In the genomic region with DNA sequence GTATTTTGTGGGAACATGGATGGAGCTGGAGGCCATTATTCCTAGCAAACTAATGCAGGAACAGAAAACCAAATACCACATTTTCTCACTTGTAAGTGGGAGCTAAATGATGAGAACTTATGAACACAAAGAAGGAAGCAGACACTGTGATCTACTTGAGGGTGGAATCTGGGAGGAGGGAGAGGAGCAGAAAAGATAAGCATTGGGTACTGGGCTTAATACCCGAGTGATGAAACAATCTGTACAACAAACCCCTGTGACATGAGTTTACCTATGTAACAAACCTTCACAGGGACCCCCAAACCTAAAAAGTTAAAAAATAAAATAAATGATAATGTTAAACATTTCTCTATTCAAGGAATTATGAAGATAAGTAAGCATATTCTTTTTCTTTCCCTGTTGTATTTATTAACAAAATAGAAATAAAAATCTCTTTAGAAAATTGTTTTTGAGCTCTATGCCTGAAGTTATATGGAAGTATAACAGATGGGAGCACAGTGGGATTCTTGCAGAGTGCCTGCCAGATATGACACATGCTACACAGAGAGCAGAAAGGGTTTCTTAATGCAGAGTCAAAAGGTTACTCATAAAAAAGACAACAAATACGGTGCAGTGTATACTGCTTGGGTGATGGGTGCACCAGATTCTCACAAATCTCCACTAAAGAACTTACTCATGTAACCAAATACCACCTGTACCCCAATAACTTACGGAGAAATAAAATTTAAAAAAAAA, we compare ENCODE assay signal across 28 cellular contexts. TPM values are rescaled to one million over a fixed set of nuclear protein-coding genes. Genes with fewer than 3 reads are reported as not detected.
A peak's percentile ranks its signal among the peaks of the same experiment; 100 is the strongest.
DNase-seq lines count a peak whose midpoint lies in the region; ATAC-seq and TF ChIP-seq lines count a peak whose summit lies in the region.
"Had no signal": no experiment of that assay in that cellular context is flagged by ENCODE, and none has a peak within 500 bp of the region (broad histone marks: within the 10 kb centered on the region; RNA-seq: fewer than 3 reads in every experiment).

No MANE protein-coding gene starts in this region.

- no peaks in the 10 kb centered on the region for H3K4me1 ChIP-seq in SK-N-SH (ENCODE audit: control insufficient read depth in 1 of 2, insufficient read depth in 2 of 2, low read depth in 1 of 2, low read length in 1 of 2)
- H3K4me1 ChIP-seq: colonic mucosa had no signal

- no peaks in the 10 kb centered on the region for H4K20me1 ChIP-seq in SK-N-SH (ENCODE audit: insufficient read depth)

- no peaks in the 10 kb centered on the region for H3K27me3 ChIP-seq in SK-N-SH (ENCODE audit: insufficient read depth)
- H3K27me3 ChIP-seq: brain microvascular endothelial cell, colonic mucosa, heart right ventricle had no signal

- H3K4me3 Mint-ChIP-seq in brain, result no peak overlapping the region
- H3K4me3 Mint-ChIP-seq: CD4-positive, CD25-positive, alpha-beta regulatory T cell; nephron progenitor cell; stimulated activated naive CD8-positive, alpha-beta T cell treated with anti-CD3 and anti-CD28 coated beads, Interleukin-15, Interleukin-2, amounts not matched to agents 100 ng/mL and 50 ng/mL, for 24 hours had no signal

- no peaks in the 10 kb centered on the region for H3K9me3 ChIP-seq in SK-N-SH
- H3K9me3 ChIP-seq: colonic mucosa, heart right ventricle, thoracic aorta had no signal

- H3K36me3 ChIP-seq in SK-N-SH (replicated peaks in 1 of 2; ENCODE audit: control insufficient read depth in 1 of 2, insufficient read depth in 2 of 2, low read length in 1 of 2), result no peaks in the 10 kb centered on the region
- H3K36me3 ChIP-seq: brain microvascular endothelial cell, colonic mucosa, heart right ventricle, thoracic aorta, WERI-Rb-1 had no signal

- no peak for TF ChIP-seq RAD21 in SK-N-SH (IDR thresholded peaks at IDR 0.05; ENCODE audit: low read length)

- CTCF ChIA-PET in SK-N-SH (lab: Yijun Ruan, JAX), result interaction anchor here (0.7 to 3.7 kb wide), 12 partner anchors 13 to 503 kb away, joined by 3 to 35 read pairs (median 3); a partner anchor contains a TSS

- H3K27me3 Mint-ChIP-seq in brain, result peaks cover 1% of the 10 kb centered on the region
- H3K27me3 Mint-ChIP-seq: stimulated activated naive CD8-positive, alpha-beta T cell treated with anti-CD3 and anti-CD28 coated beads, Interleukin-15, Interleukin-2, amounts not matched to agents 100 ng/mL and 50 ng/mL, for 24 hours had no signal

- peak overlapping the region in 3 of 5 experiments; percentile 42 to 60 (median 60) for H3K27ac Mint-ChIP-seq in brain
- H3K27ac Mint-ChIP-seq: CD4-positive, CD25-positive, alpha-beta regulatory T cell; nephron progenitor cell; stimulated activated naive CD8-positive, alpha-beta T cell treated with anti-CD3 and anti-CD28 coated beads, Interleukin-15, Interleukin-2, amounts not matched to agents 100 ng/mL and 50 ng/mL, for 24 hours had no signal

- no peaks in the 10 kb centered on the region for H3F3A ChIP-seq in SK-N-SH (replicated peaks; ENCODE audit: insufficient read depth)

- no peak overlapping the region for H3K4me2 ChIP-seq in SK-N-SH

- POLR2A ChIA-PET in SK-N-SH (lab: Yijun Ruan, JAX), result no interaction called here

- H3K9me2 ChIP-seq in SK-N-SH, result no peaks in the 10 kb centered on the region

- no peak overlapping the region for H3K27ac ChIP-seq in SK-N-SH (ENCODE audit: low read depth in 2 of 2, low read length in 1 of 2)
- H3K27ac ChIP-seq: brain microvascular endothelial cell, colonic mucosa, heart right ventricle, WERI-Rb-1 had no signal

- H3K79me2 ChIP-seq in SK-N-SH (ENCODE audit: insufficient read depth), result no peaks in the 10 kb centered on the region

- WGBS in SK-N-SH (ENCODE audit: low lambda C conversion rate), result 69% methylated on average over 3 of the region's 3 CpGs

- ATAC-seq in SK-N-SH treated with all-trans-retinoic acid at 6 μM for 48 hours (no peak), HG03520 (IDR thresholded peaks at IDR 0.05; ENCODE audit: unreplicated experiment) (no peak), GM19324 (IDR thresholded peaks at IDR 0.05; ENCODE audit: low FRiP score, unreplicated experiment) (no peak)
- ATAC-seq: HCT116, heart right ventricle had no signal

- DNase-seq in SK-N-SH, result no peak
- peak; percentile 82 for DNase-seq in NCI-H1694 treated with DMSO at 0.1 percent for 48 hours (lab: John Stamatoyannopoulos, UW)
- DNase-seq in iris pigment epithelial cell (ENCODE audit: low read depth), result peak; percentile 4
- DNase-seq in SKM-1 treated with dmso at 0.1 percent for 144 hours (lab: John Stamatoyannopoulos, UW; ENCODE audit: unreplicated experiment), result no peak
- DNase-seq: 8988T; activated CD4-positive, alpha-beta T cell treated with anti-CD3 and anti-CD28 coated beads for 48 hours; activated CD8-positive, alpha-beta memory T cell treated with anti-CD3 and anti-CD28 coated beads for 24 hours; activated effector memory CD4-positive, alpha-beta T cell treated with anti-CD3 and anti-CD28 coated beads, Interleukin-2, amount 50 U/mL, for 16 hours; brain microvascular endothelial cell; CD4-positive, CD25-positive, alpha-beta regulatory T cell; colonic mucosa; effector memory CD4-positive, alpha-beta T cell; erythroblast; foreskin melanocyte; heart right ventricle; KG1; NCI-H146; NCI-H2227 treated with DMSO at 0.1 percent for 48 hours; NCI-H82; nephron progenitor cell had no signal

- H3K9ac ChIP-seq in SK-N-SH, result no peak overlapping the region

- H2AFZ ChIP-seq in SK-N-SH (ENCODE audit: low read depth), result peak overlapping the region; percentile 86; the same call in 1 of the 2 replicates

- TF ChIP-seq CTCF in SK-N-SH (IDR thresholded peaks at IDR 0.05) (no peak), brain (conservative IDR thresholded peaks at IDR 0.05) (no peak)

- H3K36me3 Mint-ChIP-seq in brain, result no peaks in the 10 kb centered on the region
- H3K36me3 Mint-ChIP-seq: CD4-positive, CD25-positive, alpha-beta regulatory T cell had no signal

- no peaks in the 10 kb centered on the region for H3K9me3 Mint-ChIP-seq in brain
- H3K9me3 Mint-ChIP-seq: CD4-positive, CD25-positive, alpha-beta regulatory T cell; stimulated activated naive CD8-positive, alpha-beta T cell treated with anti-CD3 and anti-CD28 coated beads, Interleukin-15, Interleukin-2, amounts not matched to agents 100 ng/mL and 50 ng/mL, for 24 hours had no signal

- TF ChIP-seq EP300 in SK-N-SH (IDR thresholded peaks at IDR 0.05; ENCODE audit: borderline replicate concordance in 1 of 2, low read depth in 1 of 2, low read length in 1 of 2), result no peak

- H3K4me1 Mint-ChIP-seq in brain, result peaks cover 12% of the 10 kb centered on the region
- H3K4me1 Mint-ChIP-seq: nephron progenitor cell had no signal

- H3K4me3 ChIP-seq in SK-N-SH (ENCODE audit: low read depth in 2 of 2, low read length in 1 of 2), result no peak overlapping the region
- H3K4me3 ChIP-seq: colonic mucosa had no signal

TF ChIP-seq in SK-N-SH, 30 proteins besides CTCF, POLR2A, EP300 and RAD21 (continues in another document):
- no peak for TF ChIP-seq SIN3A (IDR thresholded peaks at IDR 0.05; ENCODE audit: borderline replicate concordance, low read depth, low read length)
- TF ChIP-seq, protein P1, sequence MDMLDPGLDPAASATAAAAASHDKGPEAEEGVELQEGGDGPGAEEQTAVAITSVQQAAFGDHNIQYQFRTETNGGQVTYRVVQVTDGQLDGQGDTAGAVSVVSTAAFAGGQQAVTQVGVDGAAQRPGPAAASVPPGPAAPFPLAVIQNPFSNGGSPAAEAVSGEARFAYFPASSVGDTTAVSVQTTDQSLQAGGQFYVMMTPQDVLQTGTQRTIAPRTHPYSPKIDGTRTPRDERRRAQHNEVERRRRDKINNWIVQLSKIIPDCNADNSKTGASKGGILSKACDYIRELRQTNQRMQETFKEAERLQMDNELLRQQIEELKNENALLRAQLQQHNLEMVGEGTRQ (IDR thresholded peaks at IDR 0.05; ENCODE audit: borderline replicate concordance, low read depth, low read length), result no peak
- no peak for TF ChIP-seq FOSL2 (IDR thresholded peaks at IDR 0.05; ENCODE audit: borderline replicate concordance, low read depth)
- TF ChIP-seq FOXM1 (IDR thresholded peaks at IDR 0.05; ENCODE audit: low read depth), result no peak
- no peak for TF ChIP-seq TAF1 (IDR thresholded peaks at IDR 0.05; ENCODE audit: borderline replicate concordance, low read depth, low read length)
- no peak for TF ChIP-seq CHD2 (IDR thresholded peaks at IDR 0.05; ENCODE audit: low read length, partially characterized antibody)
- no peak for TF ChIP-seq SMC3 (IDR thresholded peaks at IDR 0.05; ENCODE audit: low read depth, low read length)
- TF ChIP-seq TEAD4 (IDR thresholded peaks at IDR 0.05; ENCODE audit: borderline replicate concordance, insufficient read depth), result no peak
- TF ChIP-seq GABPA (IDR thresholded peaks at IDR 0.05; ENCODE audit: low read depth), result no peak
- TF ChIP-seq POLR2AphosphoS5 (IDR thresholded peaks at IDR 0.05; ENCODE audit: low read depth, low read length), result no peak

TF ChIP-seq in SK-N-SH treated with all-trans-retinoic acid at 6 μM for 48 hours, 23 proteins besides CTCF, POLR2A, EP300 and RAD21 (continues in another document):
- TF ChIP-seq RARB (CRISPR knock-in tag; IDR thresholded peaks at IDR 0.05) (no peak), ZNF70 (CRISPR knock-in tag; IDR thresholded peaks at IDR 0.05) (no peak), ARNTL (CRISPR knock-in tag; IDR thresholded peaks at IDR 0.05; ENCODE audit: borderline replicate concordance, low read depth) (no peak), ISL1 (CRISPR knock-in tag; IDR thresholded peaks at IDR 0.05) (no peak), TCF4 (CRISPR knock-in tag; IDR thresholded peaks at IDR 0.05; ENCODE audit: borderline replicate concordance) (no peak), OSR1 (CRISPR knock-in tag; IDR thresholded peaks at IDR 0.05) (no peak), TOX (CRISPR knock-in tag; IDR thresholded peaks at IDR 0.05; ENCODE audit: borderline replicate concordance) (no peak), CSDC2 (CRISPR knock-in tag; IDR thresholded peaks at IDR 0.05) (no peak), PPARA (CRISPR knock-in tag; IDR thresholded peaks at IDR 0.05; ENCODE audit: borderline replicate concordance) (no peak), ZNF565 (CRISPR knock-in tag; conservative IDR thresholded peaks at IDR 0.05; ENCODE audit: low read depth) (no peak)
- TF ChIP-seq, protein P2, sequence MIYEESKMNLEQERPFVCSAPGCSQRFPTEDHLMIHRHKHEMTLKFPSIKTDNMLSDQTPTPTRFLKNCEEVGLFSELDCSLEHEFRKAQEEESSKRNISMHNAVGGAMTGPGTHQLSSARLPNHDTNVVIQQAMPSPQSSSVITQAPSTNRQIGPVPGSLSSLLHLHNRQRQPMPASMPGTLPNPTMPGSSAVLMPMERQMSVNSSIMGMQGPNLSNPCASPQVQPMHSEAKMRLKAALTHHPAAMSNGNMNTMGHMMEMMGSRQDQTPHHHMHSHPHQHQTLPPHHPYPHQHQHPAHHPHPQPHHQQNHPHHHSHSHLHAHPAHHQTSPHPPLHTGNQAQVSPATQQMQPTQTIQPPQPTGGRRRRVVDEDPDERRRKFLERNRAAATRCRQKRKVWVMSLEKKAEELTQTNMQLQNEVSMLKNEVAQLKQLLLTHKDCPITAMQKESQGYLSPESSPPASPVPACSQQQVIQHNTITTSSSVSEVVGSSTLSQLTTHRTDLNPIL (CRISPR knock-in tag; IDR thresholded peaks at IDR 0.05; ENCODE audit: low read depth), result no peak

RNA-seq across cellular contexts. Expression of a gene that starts 52.0 kb away (rescaled TPM):
- polyA plus RNA-seq in SK-N-SH (2012; rRNA removed) (6.5 and 7.1 TPM in 2 replicates), brain (ENCODE audit: insufficient read depth, low read depth, low replicate concordance) (61.2 TPM)
- 3.6 and 4.7 TPM in 2 replicates for polyA plus RNA-seq in SK-N-SH (2012; cell fraction: cytosol; rRNA removed)
- polyA plus RNA-seq in SK-N-SH (2012; cell fraction: nucleus; rRNA removed), result 18.8 and 21.3 TPM in 2 replicates

Comparison
In these comparisons a context has a peak if more than half of its experiments do, and no peak if none do; other contexts are left out.
1. DNase-seq: peak in NCI-H1694 treated with DMSO at 0.1 percent for 48 hours (single experiment) and iris pigment epithelial cell (single experiment); none in SK-N-SH (single experiment) and SKM-1 treated with dmso at 0.1 percent for 144 hours (single experiment).